Comparison of ENCODE assay signal across 21 cellular contexts in the genomic region with DNA sequence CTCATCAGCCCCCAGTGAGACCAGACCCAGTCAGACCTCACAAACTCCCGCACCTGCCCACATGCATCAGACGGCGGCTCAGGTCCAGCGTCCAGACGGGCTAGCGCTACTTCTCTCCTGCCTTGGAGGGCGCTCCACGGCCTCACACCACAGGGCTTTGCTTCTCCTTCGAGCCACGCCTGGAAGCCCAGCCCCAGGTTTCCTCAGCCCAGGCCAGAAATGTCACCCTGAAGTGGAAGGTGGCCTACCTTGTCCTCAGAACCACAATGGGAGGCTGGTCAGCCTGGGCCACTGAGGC. TPM values are rescaled to one million over a fixed set of nuclear protein-coding genes. Genes with fewer than 3 reads are reported as not detected.
A peak's percentile ranks its signal among the peaks of the same experiment; 100 is the strongest.
DNase-seq lines count a peak whose midpoint lies in the region; ATAC-seq and TF ChIP-seq lines count a peak whose summit lies in the region.
"Had no signal": no experiment of that assay in that cellular context is flagged by ENCODE, and none has a peak within 500 bp of the region (broad histone marks: within the 10 kb centered on the region; RNA-seq: fewer than 3 reads in every experiment).

No MANE protein-coding gene starts in this region.

- TF ChIP-seq CTCF in Caco-2 (IDR thresholded peaks at IDR 0.05; ENCODE audit: insufficient read depth in 1 of 2, low read depth in 1 of 2, low read length in 1 of 2, severe bottlenecking in 1 of 2, unreplicated experiment in 1 of 2) (no peak), WERI-Rb-1 (IDR thresholded peaks at IDR 0.05; ENCODE audit: low read depth, low read length) (peak; percentile 32; the same call in 1 of the 2 replicates), lung (IDR thresholded peaks at IDR 0.05; ENCODE audit: control extremely low read depth, extremely low read depth) (no peak)

- no peaks in the 10 kb centered on the region for H3K9me3 ChIP-seq in Caco-2
- no peaks in the 10 kb centered on the region for H3K9me3 ChIP-seq in WERI-Rb-1 (ENCODE audit: severe bottlenecking)
- H3K9me3 ChIP-seq in lung (ENCODE audit: control insufficient read depth in 2 of 2, insufficient read depth in 1 of 2, low read length in 1 of 2), result no peaks in the 10 kb centered on the region
- no peaks in the 10 kb centered on the region for H3K9me3 ChIP-seq in skeletal muscle tissue (ENCODE audit: control insufficient read depth in 3 of 3, low read length in 3 of 3)
- H3K9me3 ChIP-seq: SJSA1 had no signal

- H3K27ac Mint-ChIP-seq in Caco-2 (ENCODE audit: unreplicated experiment), result peak overlapping the region; percentile 50
- H3K27ac Mint-ChIP-seq: activated naive CD4-positive, alpha-beta T cell treated with anti-CD3 and anti-CD28 coated beads for 36 hours; progenitor cell of endocrine pancreas; stimulated activated naive CD8-positive, alpha-beta T cell treated with anti-CD3 and anti-CD28 coated beads, Interleukin-15, amount 100 ng/mL, for 72 hours had no signal

- POLR2A ChIA-PET in Caco-2 (lab: Charles Lee), result no interaction called here

- 91% methylated on average over 10 of the region's 10 CpGs for WGBS in lung, 2 donors

- no peak overlapping the region for H3K4me3 Mint-ChIP-seq in Caco-2 (ENCODE audit: unreplicated experiment)

- no peaks in the 10 kb centered on the region for H3K4me1 Mint-ChIP-seq in Caco-2 (ENCODE audit: low read depth, unreplicated experiment)

- peaks cover 9% of the 10 kb centered on the region for H3K36me3 Mint-ChIP-seq in Caco-2 (ENCODE audit: insufficient read depth, unreplicated experiment)

- H3K27me3 Mint-ChIP-seq in Caco-2 (ENCODE audit: insufficient read depth, unreplicated experiment), result no peaks in the 10 kb centered on the region
- H3K27me3 Mint-ChIP-seq: progenitor cell of endocrine pancreas; stimulated activated naive CD8-positive, alpha-beta T cell treated with anti-CD3 and anti-CD28 coated beads, Interleukin-15, amount 100 ng/mL, for 72 hours had no signal

- no peak for ATAC-seq in lung (ENCODE audit: insufficient read depth, low FRiP score)
- ATAC-seq: GM23338; stimulated activated naive CD8-positive, alpha-beta T cell treated with anti-CD3 and anti-CD28 coated beads, Interleukin-15, amount 100 ng/mL, for 72 hours had no signal

- no peaks in the 10 kb centered on the region for H3K9me3 Mint-ChIP-seq in Caco-2 (ENCODE audit: unreplicated experiment)
- H3K9me3 Mint-ChIP-seq: activated naive CD4-positive, alpha-beta T cell treated with anti-CD3 and anti-CD28 coated beads for 36 hours; dendritic cell treated with granulocyte-macrophage colony-stimulating factor and Interleukin-4, amounts not matched to agents 40 ng/mL and 50 ng/mL, for 4 days; GM23338; stimulated activated naive CD8-positive, alpha-beta T cell treated with anti-CD3 and anti-CD28 coated beads, Interleukin-15, amount 100 ng/mL, for 72 hours had no signal

- H3K4me1 ChIP-seq in Caco-2, result peaks cover 14% of the 10 kb centered on the region
- peaks cover 0 to 17% of the 10 kb centered on the region in 2 donors for H3K4me1 ChIP-seq in lung (ENCODE audit: control insufficient read depth in 2 of 2, insufficient read depth in 2 of 2, low read length in 2 of 2)
- peaks cover 67 to 75% (median 74%) of the 10 kb centered on the region in 3 donors for H3K4me1 ChIP-seq in skeletal muscle tissue (ENCODE audit: control insufficient read depth in 3 of 3, insufficient read depth in 3 of 3, low read length in 3 of 3)

- intact Hi-C loops in Caco-2 (cut with micrococcal nuclease; ENCODE audit: unreplicated experiment), result no loop called here

- DNase-seq in Caco-2 (no peak), WERI-Rb-1 (no peak), lung (ENCODE audit: low spot score) (no peak), cerebellar nuclear complex (lab: John Stamatoyannopoulos, UW) (no peak), ureter (ENCODE audit: low spot score) (no peak), NCI-H345 (lab: John Stamatoyannopoulos, UW) (no peak)
- no peak for DNase-seq in stimulated activated CD4-positive, alpha-beta T cell treated with anti-CD3 and anti-CD28 coated beads, Interleukin-1b, Interleukin-23, amount 100 ng/mL, for 48 hours
- DNase-seq: activated CD4-positive, alpha-beta T cell treated with anti-CD3 and anti-CD28 coated beads for 4 hours; activated naive CD4-positive, alpha-beta T cell treated with anti-CD3 and anti-CD28 coated beads for 36 hours; activated T-cell treated with anti-CD3 and anti-CD28 coated beads for 4 hours; AML-193; hippocampal formation; NCI-H446; stimulated activated CD4-positive, alpha-beta T cell treated with anti-CD3 and anti-CD28 coated beads, Interleukin-15, amount 100 ng/mL, for 24 hours; stimulated activated naive CD8-positive, alpha-beta T cell treated with anti-CD3 and anti-CD28 coated beads, Interleukin-15, amount 100 ng/mL, for 72 hours; T1000 had no signal

- H3K9ac ChIP-seq in skeletal muscle tissue (ENCODE audit: low read depth in 1 of 3, low read length in 3 of 3), result peak overlapping the region; percentile 81 to 94 (median 94)

- CTCF ChIA-PET in Caco-2 (lab: Charles Lee), result no interaction called here

- no peak overlapping the region for H3K4me3 ChIP-seq in Caco-2 (ENCODE audit: low read depth, low read length)
- no peak overlapping the region for H3K4me3 ChIP-seq in WERI-Rb-1 (ENCODE audit: low read depth, low read length)
- H3K4me3 ChIP-seq in lung, result no peak overlapping the region
- H3K4me3 ChIP-seq in skeletal muscle tissue (ENCODE audit: low read length in 3 of 3), result peak overlapping the region in 2 of 3 donors; percentile 73 to 76
- H3K4me3 ChIP-seq: GM23338, SJSA1 had no signal

- H3K27me3 ChIP-seq in Caco-2 (replicated peaks; ENCODE audit: control insufficient read depth, insufficient read depth, low read length) (no peaks in the 10 kb centered on the region), WERI-Rb-1 (ENCODE audit: insufficient read depth, low read depth, severe bottlenecking) (no peaks in the 10 kb centered on the region), lung (ENCODE audit: control insufficient read depth, insufficient read depth) (no peaks in the 10 kb centered on the region), skeletal muscle tissue (ENCODE audit: control insufficient read depth in 3 of 3, insufficient read depth in 3 of 3, low read length in 3 of 3) (no peaks in the 10 kb centered on the region)
- H3K27me3 ChIP-seq: SJSA1 had no signal

- H3K36me3 ChIP-seq in Caco-2 (ENCODE audit: control insufficient read depth, insufficient read depth, low read length) (no peaks in the 10 kb centered on the region), WERI-Rb-1 (no peaks in the 10 kb centered on the region; the same call in 1 of the 2 replicates), lung (ENCODE audit: control insufficient read depth in 2 of 2, insufficient read depth in 2 of 2, low read length in 2 of 2) (peaks cover 0 to 6% of the 10 kb centered on the region in 2 donors), skeletal muscle tissue (ENCODE audit: control insufficient read depth in 3 of 3, insufficient read depth in 3 of 3, low read length in 3 of 3) (peaks cover 0 to 9% (median 0%) of the 10 kb centered on the region in 3 donors)

- H3K27ac ChIP-seq in WERI-Rb-1 (peak overlapping the region; percentile 37; the same call in 1 of the 2 replicates), lung (ENCODE audit: low read depth in 1 of 2, low read length in 1 of 2) (peak overlapping the region; percentile 11 to 41), skeletal muscle tissue (ENCODE audit: low read depth, low read length) (peak overlapping the region; percentile 96)
- H3K27ac ChIP-seq: SJSA1 had no signal

- no TSS peak for BruUV-seq in Caco-2 (replicated peaks; lab: Mats Ljungman, UMichigan)

RNA-seq across cellular contexts. Expression of a gene that starts 2.8 kb away (rescaled TPM):
- total RNA-seq in Caco-2 (2022) (20.3 and 22.0 TPM in 2 replicates), lung (10 to 100 TPM in 1 of 2 donors, 1 to 10 TPM in 1; 5.9 to 32.7 TPM), skeletal muscle tissue (7.3 TPM), ureter (36.0 TPM)
- 10 to 100 TPM in 1 of 2 donors, 1 to 10 TPM in 1; 9.1 to 12.0 TPM for polyA plus RNA-seq in lung

RNA-seq across cellular contexts. Expression of a gene that starts 26.4 kb away (rescaled TPM):
- total RNA-seq in Caco-2 (2022), result 35.6 and 38.2 TPM in 2 replicates
- total RNA-seq in lung, result 10 to 100 TPM; 13.0 to 47.9 TPM
- 10 to 100 TPM; 18.6 to 35.8 TPM for polyA plus RNA-seq in lung
- total RNA-seq in skeletal muscle tissue, result 24.0 TPM
- total RNA-seq in ureter, result 31.8 TPM

Comparison
In these comparisons a context has a peak if more than half of its experiments do, and no peak if none do; other contexts are left out.
1. H3K4me3 ChIP-seq: peak in skeletal muscle tissue (2 of 3); none in Caco-2 (single experiment), WERI-Rb-1 (single experiment) and lung (single experiment).
2. H3K27ac ChIP-seq: peak in every context shown above with its lines; median percentile 96 in skeletal muscle tissue; 37 in WERI-Rb-1; 26 in lung.